In the genomic region with DNA sequence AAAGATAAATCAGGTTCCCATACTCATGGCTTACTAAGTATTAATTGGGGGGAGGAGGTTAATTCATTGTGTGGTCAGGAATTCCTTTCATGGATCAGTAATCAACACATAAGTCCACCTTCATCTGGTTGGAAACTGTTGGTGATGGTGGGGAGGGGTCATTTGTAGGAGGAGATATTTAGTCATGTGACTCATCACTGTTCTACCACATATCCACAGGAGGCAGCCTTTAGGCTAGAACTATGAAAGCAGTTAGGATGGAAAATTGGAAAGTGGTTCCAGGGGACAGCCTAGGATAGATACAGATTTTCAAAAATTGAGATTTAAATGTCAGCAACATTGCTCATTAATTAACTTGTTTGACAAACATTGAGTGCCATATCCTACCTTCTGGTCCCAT, we compare ENCODE assay signal across 28 cellular contexts.
"Had no signal": no experiment of that assay in that cellular context is flagged by ENCODE, and none has a peak within 500 bp of the region (broad histone marks: within the 10 kb centered on the region; RNA-seq: fewer than 3 reads in every experiment).

No MANE protein-coding gene starts in this region.

- H3K4me1 ChIP-seq: colonic mucosa, esophagus muscularis mucosa, esophagus squamous epithelium, foreskin keratinocyte, gastrocnemius medialis, gastroesophageal sphincter, heart left ventricle, heart right ventricle had no signal

- H3K27ac ChIP-seq: colonic mucosa, coronary artery, dorsolateral prefrontal cortex, epithelial cell of prostate, esophagus muscularis mucosa, esophagus squamous epithelium, foreskin keratinocyte, gastrocnemius medialis, gastroesophageal sphincter, heart left ventricle, heart right ventricle had no signal

- H3K9me3 ChIP-seq: colonic mucosa, esophagus muscularis mucosa, esophagus squamous epithelium, gastrocnemius medialis had no signal

- ATAC-seq: effector memory CD8-positive, alpha-beta T cell; foreskin keratinocyte; gastrocnemius medialis; gastroesophageal sphincter; heart left ventricle; heart right ventricle had no signal

- H3K4me3 ChIP-seq: colonic mucosa, coronary artery, dorsolateral prefrontal cortex, esophagus muscularis mucosa, esophagus squamous epithelium, gastrocnemius medialis, gastroesophageal sphincter, heart left ventricle, heart right ventricle had no signal

- FAIRE-seq: colon, endometrium, endothelial cell of umbilical vein, frontal cortex had no signal

- H3K9me3 Mint-ChIP-seq: effector memory CD8-positive, alpha-beta T cell had no signal

- H3K4me1 Mint-ChIP-seq: endodermal cell had no signal

- DNase-seq: colonic mucosa; cortex of kidney; dermis blood vessel endothelial cell; dorsolateral prefrontal cortex; effector CD4-positive, alpha-beta T cell; effector CD8-positive, alpha-beta T cell; effector memory CD4-positive, alpha-beta T cell; effector memory CD8-positive, alpha-beta T cell; endodermal cell; erythroblast; esophagus squamous epithelium; foreskin fibroblast; foreskin keratinocyte; foreskin melanocyte; gastrocnemius medialis; glutamatergic neuron; head of caudate nucleus; heart left ventricle; heart right ventricle had no signal

- H3K27ac Mint-ChIP-seq: dendritic cell treated with granulocyte-macrophage colony-stimulating factor and Interleukin-4, amounts not matched to agents 40 ng/mL and 50 ng/mL, for 4 days; endodermal cell had no signal

- H3K27me3 ChIP-seq: colonic mucosa, esophagus muscularis mucosa, gastrocnemius medialis, gastroesophageal sphincter had no signal

- H3K4me3 Mint-ChIP-seq: dendritic cell treated with granulocyte-macrophage colony-stimulating factor and Interleukin-4, amounts not matched to agents 40 ng/mL and 50 ng/mL, for 4 days; effector memory CD8-positive, alpha-beta T cell; endodermal cell had no signal

- H3K36me3 ChIP-seq: colonic mucosa, esophagus muscularis mucosa, esophagus squamous epithelium, gastrocnemius medialis, gastroesophageal sphincter, heart left ventricle, heart right ventricle had no signal
